15 cellular contexts compared by ENCODE assay signal in genomic region chr5:78472469-78473106, GRCh38.
DNase-seq lines count a peak whose midpoint lies in the region; ATAC-seq, FAIRE-seq and TF ChIP-seq lines count a peak whose summit lies in the region.
"Had no signal": no experiment of that assay in that cellular context is flagged by ENCODE, and none has a peak within 500 bp of the region (broad histone marks: within the 10 kb centered on the region; RNA-seq: fewer than 3 reads in every experiment).

No MANE protein-coding gene starts in this region.

- no peak for FAIRE-seq in endothelial cell of umbilical vein (lab: Jason Lieb, UNC)

- H3K27ac ChIP-seq in endothelial cell of umbilical vein (ENCODE audit: insufficient read depth, low read depth, low read length) (no peak overlapping the region), osteoblast (ENCODE audit: low read depth, low read length) (no peak overlapping the region), stomach (no peak overlapping the region), suprapubic skin (no peak overlapping the region)
- H3K27ac ChIP-seq: body of pancreas, SK-N-MC, thoracic aorta had no signal

- DNase-seq in NCI-H226 (peak; percentile 25), endothelial cell of umbilical vein (ENCODE audit: low read depth, low spot score) (peak; percentile 58), osteoblast (ENCODE audit: insufficient read length, low spot score, missing footprints) (no peak), stomach (no peak), suprapubic skin (ENCODE audit: low spot score in 2 of 2) (no peak), NCI-H2107 treated with DMSO at 0.1 percent for 48 hours (lab: John Stamatoyannopoulos, UW; ENCODE audit: unreplicated experiment) (no peak)
- DNase-seq: body of pancreas; glutamatergic neuron; naive B cell; NCI-H1105; stimulated activated CD4-positive, alpha-beta T cell treated with anti-CD3 and anti-CD28 coated beads, Interleukin-2, amount 100 ng/mL, for 24 hours had no signal

- H3K9me3 ChIP-seq in endothelial cell of umbilical vein (replicated peaks; ENCODE audit: control insufficient read depth, insufficient read depth, low read length), result no peaks in the 10 kb centered on the region
- H3K9me3 ChIP-seq in osteoblast (ENCODE audit: low read depth, low read length), result no peaks in the 10 kb centered on the region
- H3K9me3 ChIP-seq in stomach, result no peaks in the 10 kb centered on the region
- H3K9me3 ChIP-seq in suprapubic skin, result no peaks in the 10 kb centered on the region
- H3K9me3 ChIP-seq: body of pancreas, thoracic aorta had no signal

- H3K4me2 ChIP-seq in endothelial cell of umbilical vein (ENCODE audit: insufficient read depth, low read length), result no peak overlapping the region
- no peak overlapping the region for H3K4me2 ChIP-seq in osteoblast (ENCODE audit: insufficient read depth, low read length)

- H3K4me1 ChIP-seq in endothelial cell of umbilical vein (ENCODE audit: control insufficient read depth, extremely low read depth, insufficient read depth, low read length) (peaks cover 2% of the 10 kb centered on the region), osteoblast (ENCODE audit: insufficient read depth, low read length) (no peaks in the 10 kb centered on the region), stomach (peaks cover 0 to 14% (median 0%) of the 10 kb centered on the region in 4 donors), suprapubic skin (peaks cover 3% of the 10 kb centered on the region)
- H3K4me1 ChIP-seq: body of pancreas had no signal

- ATAC-seq in HG02852 (IDR thresholded peaks at IDR 0.05; ENCODE audit: unreplicated experiment), result no peak
- ATAC-seq: body of pancreas had no signal

- POLR2A ChIA-PET in endothelial cell of umbilical vein (lab: Charles Lee), result no interaction called here

- dilution Hi-C loops in endothelial cell of umbilical vein (cut with MboI; ENCODE audit: extremely low pct_ligation_motif_present, low sequenced_read_pairs), result no loop called here

- no peaks in the 10 kb centered on the region for H3K36me3 ChIP-seq in endothelial cell of umbilical vein (ENCODE audit: control insufficient read depth in 2 of 2, extremely low read depth in 1 of 2, insufficient read depth in 2 of 2, low read length in 2 of 2)
- no peaks in the 10 kb centered on the region for H3K36me3 ChIP-seq in osteoblast (ENCODE audit: insufficient read depth, low read length)
- H3K36me3 ChIP-seq in stomach, result peaks cover 0 to 9% (median 5%) of the 10 kb centered on the region in 4 donors
- peaks cover 9% of the 10 kb centered on the region for H3K36me3 ChIP-seq in suprapubic skin
- H3K36me3 ChIP-seq: thoracic aorta had no signal

- H3K4me3 ChIP-seq in endothelial cell of umbilical vein (replicated peaks in 1 of 3; ENCODE audit: insufficient read depth in 1 of 3, low read depth in 1 of 3, low read length in 3 of 3), result no peak overlapping the region
- no peak overlapping the region for H3K4me3 ChIP-seq in osteoblast (ENCODE audit: insufficient read depth, low read length)
- H3K4me3 ChIP-seq in stomach, result no peak overlapping the region
- no peak overlapping the region for H3K4me3 ChIP-seq in suprapubic skin
- H3K4me3 ChIP-seq: body of pancreas, SK-N-MC, thoracic aorta had no signal

- H3K27me3 ChIP-seq in endothelial cell of umbilical vein (ENCODE audit: control insufficient read depth in 2 of 2, insufficient read depth in 2 of 2, low read length in 2 of 2), result no peaks in the 10 kb centered on the region
- H3K27me3 ChIP-seq in osteoblast (ENCODE audit: insufficient read depth, low read length), result no peaks in the 10 kb centered on the region
- no peaks in the 10 kb centered on the region for H3K27me3 ChIP-seq in stomach
- no peaks in the 10 kb centered on the region for H3K27me3 ChIP-seq in suprapubic skin
- H3K27me3 ChIP-seq: body of pancreas had no signal

- TF ChIP-seq EP300 in stomach (IDR thresholded peaks at IDR 0.05) (no peak), suprapubic skin (IDR thresholded peaks at IDR 0.05) (no peak)

- peak; percentile 9 for TF ChIP-seq CTCF in GM12873 (IDR thresholded peaks at IDR 0.05; ENCODE audit: insufficient read depth, low read depth, low read length, missing control alignments)
- no peak for TF ChIP-seq CTCF in endothelial cell of umbilical vein (IDR thresholded peaks at IDR 0.05; ENCODE audit: extremely low read depth in 1 of 2, insufficient read depth in 1 of 2, low read depth in 1 of 2, low read length in 2 of 2)
- TF ChIP-seq CTCF in osteoblast (IDR thresholded peaks at IDR 0.05; ENCODE audit: extremely low read depth, low read depth, low read length), result peak; percentile 54
- TF ChIP-seq CTCF in stomach (IDR thresholded peaks at IDR 0.05), result no peak
- TF ChIP-seq CTCF in suprapubic skin (IDR thresholded peaks at IDR 0.05), result no peak

- CTCF ChIA-PET in endothelial cell of umbilical vein (lab: Charles Lee), result interaction anchor here (0.6 to 6.2 kb wide), 10 partner anchors 36 to 660 kb away, joined by 3 to 61 read pairs (median 5); no protein-coding TSS in a partner anchor

- no TSS peak for BruUV-seq in endothelial cell of umbilical vein (replicated peaks; lab: Mats Ljungman, UMichigan)

- TF ChIP-seq POLR2A in endothelial cell of umbilical vein (IDR thresholded peaks at IDR 0.05; ENCODE audit: low read depth, low read length) (no peak), stomach (IDR thresholded peaks at IDR 0.05) (no peak), suprapubic skin (IDR thresholded peaks at IDR 0.05) (no peak)

- intact Hi-C loops in endothelial cell of umbilical vein (cut with micrococcal nuclease), result loop anchor here (2.0 to 5.0 kb wide), 2 partner anchors 32 to 660 kb away; no protein-coding TSS in a partner anchor
- intact Hi-C loops in stomach (cut with DNase I; ENCODE audit: low total_unique reads), result no loop called here

- no peak overlapping the region for H2AFZ ChIP-seq in endothelial cell of umbilical vein (ENCODE audit: low read depth, low read length)
- H2AFZ ChIP-seq in osteoblast (ENCODE audit: low read length), result no peak overlapping the region

- H3K79me2 ChIP-seq in endothelial cell of umbilical vein (ENCODE audit: control insufficient read depth, insufficient read depth, low read length) (no peaks in the 10 kb centered on the region), osteoblast (ENCODE audit: insufficient read depth, low read length) (no peaks in the 10 kb centered on the region)

- no peak overlapping the region for H3K9ac ChIP-seq in endothelial cell of umbilical vein (replicated peaks; ENCODE audit: extremely low read depth, insufficient read depth, low read length)

- no peaks in the 10 kb centered on the region for H3K9me1 ChIP-seq in endothelial cell of umbilical vein (replicated peaks; ENCODE audit: control insufficient read depth, extremely low read depth, insufficient read depth, low read length)

- H4K20me1 ChIP-seq in endothelial cell of umbilical vein (replicated peaks; ENCODE audit: control insufficient read depth, extremely low read depth, insufficient read depth, low read length) (no peaks in the 10 kb centered on the region), osteoblast (ENCODE audit: insufficient read depth, low read length) (no peaks in the 10 kb centered on the region)

TF ChIP-seq in endothelial cell of umbilical vein, 7 proteins besides CTCF, POLR2A, EP300 and RAD21:
- TF ChIP-seq JUN (IDR thresholded peaks at IDR 0.05; ENCODE audit: borderline replicate concordance, insufficient read depth, insufficient read length, low read depth), result no peak
- TF ChIP-seq GATA2 (IDR thresholded peaks at IDR 0.05; ENCODE audit: insufficient read depth, insufficient read length, low read depth, low read length), result no peak
- no peak for TF ChIP-seq FOS (IDR thresholded peaks at IDR 0.05; ENCODE audit: borderline replicate concordance, insufficient read depth, low read length)
- no peak for TF ChIP-seq EZH2 (IDR thresholded peaks at IDR 0.05; ENCODE audit: borderline replicate concordance, low read depth, low read length, severe bottlenecking)
- TF ChIP-seq MYC (IDR thresholded peaks at IDR 0.05; ENCODE audit: low read depth, low read length), result no peak
- TF ChIP-seq MAX (IDR thresholded peaks at IDR 0.05; ENCODE audit: insufficient read depth, insufficient read length), result no peak
- no peak for TF ChIP-seq POLR2AphosphoS5 (IDR thresholded peaks at IDR 0.05; ENCODE audit: insufficient read depth, low read depth, low read length)

Comparison
In these comparisons a context has a peak if more than half of its experiments do, and no peak if none do; other contexts are left out.
1. CTCF ChIP-seq: peak in GM12873 (single experiment) and osteoblast (single experiment); none in endothelial cell of umbilical vein (0 of 2), stomach (0 of 7) and suprapubic skin (0 of 2).
2. DNase-seq: peak in NCI-H226 (single experiment) and endothelial cell of umbilical vein (single experiment); none in osteoblast (single experiment), stomach (single experiment), suprapubic skin (0 of 2) and NCI-H2107 treated with DMSO at 0.1 percent for 48 hours (single experiment).